8 cellular contexts compared by ENCODE assay signal in genomic region chr3:9809615-9810356, GRCh38. TPM values are rescaled to one million over a fixed set of nuclear protein-coding genes. Genes with fewer than 3 reads are reported as not detected.
A peak's percentile ranks its signal among the peaks of the same experiment; 100 is the strongest.
DNase-seq lines count a peak whose midpoint lies in the region; TF ChIP-seq lines count a peak whose summit lies in the region.

TTLL3 (plus strand) TSS chr3:9810262; CDS start chr3:9810662, 400 bp downstream.

- no peaks in the 10 kb centered on the region for H3K27me3 Mint-ChIP-seq in activated naive CD4-positive, alpha-beta T cell treated with anti-CD3 and anti-CD28 coated beads, Interleukin-2, amount 10 ng/mL, durations not matched to agents 7 days and 5 days
- H3K27me3 Mint-ChIP-seq in nephron progenitor cell (ENCODE audit: low read depth, poor library complexity), result peaks cover 4% of the 10 kb centered on the region
- no peaks in the 10 kb centered on the region for H3K27me3 Mint-ChIP-seq in type B pancreatic cell

- H3K4me1 Mint-ChIP-seq in activated naive CD4-positive, alpha-beta T cell treated with anti-CD3 and anti-CD28 coated beads, Interleukin-2, amount 10 ng/mL, durations not matched to agents 7 days and 5 days, result peaks cover 47% of the 10 kb centered on the region
- H3K4me1 Mint-ChIP-seq in nephron progenitor cell, result peaks cover 31% of the 10 kb centered on the region
- H3K4me1 Mint-ChIP-seq in type B pancreatic cell (ENCODE audit: unreplicated experiment), result peaks cover 33% of the 10 kb centered on the region

- TF ChIP-seq CTCF in BJ (IDR thresholded peaks at IDR 0.05; ENCODE audit: insufficient read depth, low read depth, low read length) (no peak), nephron progenitor cell (IDR thresholded peaks at IDR 0.05) (no peak), type B pancreatic cell (conservative IDR thresholded peaks at IDR 0.05) (peak; percentile 28)

- CTCF ChIA-PET in BJ (lab: Yijun Ruan, JAX), result interaction anchor here (0.6 to 1.7 kb wide), 2 partner anchors 13 to 126 kb away, joined by 3 to 4 read pairs; no protein-coding TSS in a partner anchor
- CTCF ChIA-PET in activated naive CD4-positive, alpha-beta T cell treated with anti-CD3 and anti-CD28 coated beads, Interleukin-2, amount 10 ng/mL, durations not matched to agents 7 days and 5 days (lab: Charles Lee), result interaction anchor here (0.9 to 1.2 kb wide), 3 partner anchors 19 to 28 kb away, joined by 3 to 4 read pairs (median 3); no protein-coding TSS in a partner anchor

- H3K36me3 ChIP-seq in BJ (ENCODE audit: control insufficient read depth, insufficient read depth, low read length) (peaks cover 17% of the 10 kb centered on the region), SJCRH30 (peaks cover 14% of the 10 kb centered on the region)

- H3K4me3 Mint-ChIP-seq in activated naive CD4-positive, alpha-beta T cell treated with anti-CD3 and anti-CD28 coated beads, Interleukin-2, amount 10 ng/mL, durations not matched to agents 7 days and 5 days, result peak within 1 kb of the TSS; percentile 85
- H3K4me3 Mint-ChIP-seq in nephron progenitor cell, result peak within 1 kb of the TSS; percentile 86
- peak within 1 kb of the TSS; percentile 90 for H3K4me3 Mint-ChIP-seq in type B pancreatic cell

- POLR2A ChIA-PET in BJ (lab: Charles Lee), result interaction anchor here (0.6 to 1.3 kb wide), 2 partner anchors 17 to 34 kb away, joined by 4 to 5 read pairs; partner anchors contain the start of genes ARPC4 and TADA3

- H3K27me3 ChIP-seq in BJ (ENCODE audit: control insufficient read depth, insufficient read depth, low read length) (no peaks in the 10 kb centered on the region), SJCRH30 (no peaks in the 10 kb centered on the region)

- H3K27ac Mint-ChIP-seq in activated naive CD4-positive, alpha-beta T cell treated with anti-CD3 and anti-CD28 coated beads, Interleukin-2, amount 10 ng/mL, durations not matched to agents 7 days and 5 days, result peak within 1 kb of the TSS; percentile 96
- H3K27ac Mint-ChIP-seq in nephron progenitor cell (peak within 1 kb of the TSS; percentile 98), type B pancreatic cell (peak within 1 kb of the TSS; percentile 88)

- H3K36me3 Mint-ChIP-seq in activated naive CD4-positive, alpha-beta T cell treated with anti-CD3 and anti-CD28 coated beads, Interleukin-2, amount 10 ng/mL, durations not matched to agents 7 days and 5 days, result peaks cover 44% of the 10 kb centered on the region
- H3K36me3 Mint-ChIP-seq in nephron progenitor cell (ENCODE audit: low read depth) (peaks cover 11% of the 10 kb centered on the region), type B pancreatic cell (no peaks in the 10 kb centered on the region)

- no peak within 1 kb of the TSS for H3K27ac ChIP-seq in SJCRH30

- no peaks in the 10 kb centered on the region for H3K9me3 ChIP-seq in SJCRH30 (replicated peaks)

- peak within 1 kb of the TSS; percentile 48 for H3K4me3 ChIP-seq in BJ (ENCODE audit: low read depth, low read length)
- H3K4me3 ChIP-seq in SJCRH30, result no peak within 1 kb of the TSS

- no peak for DNase-seq in BJ (ENCODE audit: low read depth)
- peak; percentile 61 for DNase-seq in GM19238 (ENCODE audit: insufficient read length, low spot score)
- peak; percentile 29 for DNase-seq in HT1080 (ENCODE audit: low read depth)
- DNase-seq in SJCRH30, result no peak
- DNase-seq in activated naive CD4-positive, alpha-beta T cell treated with anti-CD3 and anti-CD28 coated beads, Interleukin-2, amount 10 ng/mL, durations not matched to agents 7 days and 5 days, result peak; percentile 67
- DNase-seq in foreskin melanocyte, result peak; percentile 57
- peak; percentile 86 for DNase-seq in nephron progenitor cell
- DNase-seq in type B pancreatic cell (ENCODE audit: extremely low spot score, unreplicated experiment), result peak; percentile 80

- no peaks in the 10 kb centered on the region for H3K4me1 ChIP-seq in SJCRH30

- no peaks in the 10 kb centered on the region for H3K9me3 Mint-ChIP-seq in activated naive CD4-positive, alpha-beta T cell treated with anti-CD3 and anti-CD28 coated beads, Interleukin-2, amount 10 ng/mL, durations not matched to agents 7 days and 5 days
- H3K9me3 Mint-ChIP-seq in nephron progenitor cell, result no peaks in the 10 kb centered on the region
- no peaks in the 10 kb centered on the region for H3K9me3 Mint-ChIP-seq in type B pancreatic cell

RNA-seq across cellular contexts. Expression of gene TTLL3, which starts in this region (rescaled TPM):
- 17.6 and 25.4 TPM in 2 replicates for polyA plus RNA-seq in BJ (2011; rRNA removed)
- polyA minus RNA-seq in BJ (2011; rRNA and poly(A)+ RNA removed), result 11.0 and 14.4 TPM in 2 replicates
- total RNA-seq in HT1080 (2014; rRNA removed; shearing (Covaris generic)), result 1.4 and 2.3 TPM in 2 replicates
- polyA plus RNA-seq in HT1080 (2015; cell fraction: cytosol; rRNA removed), result 3.2 TPM in 2 replicates
- 74.0 and 83.3 TPM in 2 replicates for polyA plus RNA-seq in HT1080 (2015; cell fraction: nucleus; rRNA removed)
- 7.0 and 14.9 TPM in 2 replicates for total RNA-seq in SJCRH30 (2014; rRNA removed; shearing (Covaris generic))
- total RNA-seq in type B pancreatic cell (ENCODE audit: low replicate concordance), result 25.8 and 42.2 TPM in 2 replicates

Comparison
In these comparisons a context has a peak if more than half of its experiments do, and no peak if none do; other contexts are left out.
1. DNase-seq: peak in GM19238 (single experiment), HT1080 (single experiment), activated naive CD4-positive, alpha-beta T cell treated with anti-CD3 and anti-CD28 coated beads, Interleukin-2, amount 10 ng/mL, durations not matched to agents 7 days and 5 days (single experiment), foreskin melanocyte (single experiment), nephron progenitor cell (single experiment) and type B pancreatic cell (single experiment); none in BJ (single experiment) and SJCRH30 (0 of 2).
2. Peak in every context shown above with its lines, with median percentiles within 50 percentile points of each other: H3K27ac Mint-ChIP-seq and H3K4me3 Mint-ChIP-seq.